ENCODE assay signal across 1 cellular context in genomic region chr12:12784911-12785814, GRCh38.
TF ChIP-seq lines count a peak whose summit lies in the region.

Gene APOLD1, plus strand, starts transcription at chr12:12785659. Its CDS starts 33 bp downstream, at chr12:12785692.

TF ChIP-seq in HCT116, 20 proteins besides CTCF, POLR2A, EP300 and RAD21 (continued from another document):
- TF ChIP-seq REST (IDR thresholded peaks at IDR 0.05; ENCODE audit: low read depth) (no peak), POLR2AphosphoS5 (IDR thresholded peaks at IDR 0.05; ENCODE audit: low read depth, low read length) (no peak), ZBTB33 (IDR thresholded peaks at IDR 0.05; ENCODE audit: extremely low read depth, insufficient replicate concordance, low read length) (no peak), ZNF274 (IDR thresholded peaks at IDR 0.05; ENCODE audit: low read depth, low read length) (no peak), CEBPB (IDR thresholded peaks at IDR 0.05; ENCODE audit: low read depth) (no peak)
